In genomic region chr4:175702703-175703102, GRCh38 we compare ENCODE assay signal across 29 cellular contexts.
"Had no signal": no experiment of that assay in that cellular context is flagged by ENCODE, and none has a peak within 500 bp of the region (broad histone marks: within the 10 kb centered on the region; RNA-seq: fewer than 3 reads in every experiment).

No MANE protein-coding gene starts in this region.

- H3K4me1 Mint-ChIP-seq: naive thymus-derived CD4-positive, alpha-beta T cell; natural killer cell; stimulated activated effector memory CD8-positive, alpha-beta T cell treated with anti-CD3 and anti-CD28 coated beads, Interleukin-12 subunit alpha, Interleukin-12 subunit beta, amount 100 ng/mL, for 72 hours; stimulated activated naive CD8-positive, alpha-beta T cell treated with anti-CD3 and anti-CD28 coated beads, Interleukin-15, amount 100 ng/mL, for 72 hours had no signal

- H3K36me3 ChIP-seq: neural progenitor cell, ovary, prostate gland, right atrium auricular region, right lobe of liver, sigmoid colon, suprapubic skin, tibial nerve, upper lobe of left lung, uterus had no signal

- H3K9me3 ChIP-seq: ovary, prostate gland, right atrium auricular region, right lobe of liver, sigmoid colon, suprapubic skin, testis, tibial nerve, upper lobe of left lung, uterus had no signal

- H3K79me2 ChIP-seq: parathyroid adenoma had no signal

- DNase-seq: naive thymus-derived CD4-positive, alpha-beta T cell; natural killer cell; occipital lobe; ovary; posterior cingulate gyrus; retina; right lobe of liver; sigmoid colon; small intestine; stimulated activated CD4-positive, alpha-beta T cell treated with anti-CD3 and anti-CD28 coated beads, Interleukin-15, amount 100 ng/mL, for 24 hours; stimulated activated CD4-positive, alpha-beta T cell treated with anti-CD3 and anti-CD28 coated beads, Interleukin-2, amount 100 ng/mL, for 24 hours; stimulated activated CD4-positive, alpha-beta T cell treated with anti-CD3 and anti-CD28 coated beads, Interleukin-2, amount 100 ng/mL, for 48 hours; stimulated activated CD4-positive, alpha-beta T cell treated with anti-CD3 and anti-CD28 coated beads, Interleukin-4, amount 100 ng/mL, for 24 hours; stimulated activated naive CD4-positive, alpha-beta T cell; stimulated activated naive CD8-positive, alpha-beta T cell treated with anti-CD3 and anti-CD28 coated beads, Interleukin-15, amount 100 ng/mL, for 72 hours; stimulated activated naive CD8-positive, alpha-beta T cell treated with anti-CD3 and anti-CD28 coated beads, Interleukin-15, Interleukin-2, amounts not matched to agents 100 U/mL and 50 U/mL, for 24 hours; substantia nigra; testis; trophoblast cell; upper lobe of left lung; uterus had no signal

- H3K4me1 ChIP-seq: parathyroid adenoma, prostate gland, right atrium auricular region, right lobe of liver, suprapubic skin, testis, tibial nerve, upper lobe of left lung, uterus had no signal

- H3K4me2 ChIP-seq: neural progenitor cell had no signal

- H3K9me3 Mint-ChIP-seq: nephron; neural progenitor cell; stimulated activated naive CD8-positive, alpha-beta T cell treated with anti-CD3 and anti-CD28 coated beads, Interleukin-15, amount 100 ng/mL, for 72 hours had no signal

- H3K36me3 Mint-ChIP-seq: naive thymus-derived CD4-positive, alpha-beta T cell; natural killer cell; stimulated activated effector memory CD8-positive, alpha-beta T cell treated with anti-CD3 and anti-CD28 coated beads, Interleukin-12 subunit alpha, Interleukin-12 subunit beta, amount 100 ng/mL, for 72 hours had no signal

- FAIRE-seq: small intestine had no signal

- H3K9ac ChIP-seq: neural progenitor cell, parathyroid adenoma had no signal

- H3K27ac ChIP-seq: neural progenitor cell, ovary, parathyroid adenoma, prostate gland, right atrium auricular region, right lobe of liver, sigmoid colon, suprapubic skin, testis, tibial nerve, upper lobe of left lung, uterus had no signal

- H2AFZ ChIP-seq: neural progenitor cell, parathyroid adenoma had no signal

- ATAC-seq: naive thymus-derived CD4-positive, alpha-beta T cell; natural killer cell; right lobe of liver; stimulated activated effector memory CD8-positive, alpha-beta T cell treated with anti-CD3 and anti-CD28 coated beads, Interleukin-12 subunit alpha, Interleukin-12 subunit beta, amount 100 ng/mL, for 72 hours; stimulated activated naive CD8-positive, alpha-beta T cell treated with anti-CD3 and anti-CD28 coated beads, Interleukin-15, amount 100 ng/mL, for 72 hours; stimulated activated naive CD8-positive, alpha-beta T cell treated with anti-CD3 and anti-CD28 coated beads, Interleukin-15, Interleukin-2, amounts not matched to agents 100 U/mL and 50 U/mL, for 24 hours had no signal

- H3K27me3 ChIP-seq: neural progenitor cell, ovary, right atrium auricular region, right lobe of liver, sigmoid colon, suprapubic skin, testis, tibial nerve, upper lobe of left lung, uterus had no signal

- H3K4me3 Mint-ChIP-seq: naive thymus-derived CD4-positive, alpha-beta T cell; natural killer cell; nephron; neural progenitor cell; stimulated activated effector memory CD8-positive, alpha-beta T cell treated with anti-CD3 and anti-CD28 coated beads, Interleukin-12 subunit alpha, Interleukin-12 subunit beta, amount 100 ng/mL, for 72 hours; stimulated activated naive CD8-positive, alpha-beta T cell treated with anti-CD3 and anti-CD28 coated beads, Interleukin-15, amount 100 ng/mL, for 72 hours had no signal

- H3K4me3 ChIP-seq: neural progenitor cell, ovary, prostate gland, right atrium auricular region, right lobe of liver, sigmoid colon, suprapubic skin, testis, tibial nerve, upper lobe of left lung, uterus had no signal

- H3K27ac Mint-ChIP-seq: naive thymus-derived CD4-positive, alpha-beta T cell; natural killer cell; nephron; neural progenitor cell; stimulated activated effector memory CD8-positive, alpha-beta T cell treated with anti-CD3 and anti-CD28 coated beads, Interleukin-12 subunit alpha, Interleukin-12 subunit beta, amount 100 ng/mL, for 72 hours; stimulated activated naive CD8-positive, alpha-beta T cell treated with anti-CD3 and anti-CD28 coated beads, Interleukin-15, amount 100 ng/mL, for 72 hours had no signal

- H3K27me3 Mint-ChIP-seq: naive thymus-derived CD4-positive, alpha-beta T cell; stimulated activated naive CD8-positive, alpha-beta T cell treated with anti-CD3 and anti-CD28 coated beads, Interleukin-15, amount 100 ng/mL, for 72 hours had no signal
